Comparison of ENCODE assay signal across 1 cellular context in genomic region chr16:47493358-47494337, GRCh38.
TF ChIP-seq lines count a peak whose summit lies in the region.

No MANE protein-coding gene starts in this region.

TF ChIP-seq in K562, 482 proteins besides CTCF, POLR2A, EP300 and RAD21 (continued from another document):
- no peak for TF ChIP-seq ZBTB11 (CRISPR knock-in tag; IDR thresholded peaks at IDR 0.05)
- TF ChIP-seq TAF9B (IDR thresholded peaks at IDR 0.05; ENCODE audit: partially characterized antibody): peak; percentile 4
- no peak for TF ChIP-seq STAT6 (CRISPR knock-in tag; IDR thresholded peaks at IDR 0.05)
- peak; percentile 45 for TF ChIP-seq HMBOX1 (IDR thresholded peaks at IDR 0.05)
- TF ChIP-seq PYGO2 (tag; IDR thresholded peaks at IDR 0.05): no peak
- peak; percentile 33 for TF ChIP-seq FOSL1 (tag; conservative IDR thresholded peaks at IDR 0.05)
- TF ChIP-seq POLR2H (tag; IDR thresholded peaks at IDR 0.05; ENCODE audit: low read depth): peak; percentile 64
- 0 out of 2 replicates have a peak, but pooled peaks have one; percentile 16 for TF ChIP-seq ZBTB40 (IDR thresholded peaks at IDR 0.05)
- TF ChIP-seq ZBTB40 (CRISPR knock-in tag; IDR thresholded peaks at IDR 0.05): no peak
- TF ChIP-seq SPI1 (IDR thresholded peaks at IDR 0.05; ENCODE audit: borderline replicate concordance, low read depth, low read length): peak; percentile 92
- peak; percentile 35; the same call in 1 of the 2 replicates for TF ChIP-seq GATAD2B (IDR thresholded peaks at IDR 0.05; ENCODE audit: borderline replicate concordance)
- peak; percentile 28 for TF ChIP-seq HDAC3 (IDR thresholded peaks at IDR 0.05; ENCODE audit: borderline replicate concordance, partially characterized antibody)
